ENCODE assay signal across 23 cellular contexts in the genomic region with DNA sequence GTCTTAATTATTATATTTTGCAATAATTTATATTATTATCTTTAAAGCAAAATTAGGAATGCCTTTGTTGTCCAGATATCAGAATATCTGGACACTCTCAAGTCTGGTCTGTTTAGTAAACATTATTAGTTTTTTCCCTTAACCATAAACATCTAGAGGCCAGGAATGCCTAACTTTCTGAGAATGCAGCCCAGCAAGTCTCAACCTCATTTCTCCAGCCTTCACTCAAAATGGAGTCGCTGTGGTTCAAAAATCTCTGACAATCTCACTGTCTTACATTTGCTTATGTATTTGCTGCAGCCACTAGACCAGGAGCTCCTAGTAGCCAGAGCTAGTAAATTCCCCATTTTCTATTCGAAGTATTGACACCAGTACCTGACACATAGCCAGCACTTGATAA. TPM values are rescaled to one million over a fixed set of nuclear protein-coding genes. Genes with fewer than 3 reads are reported as not detected.
"Had no signal": no experiment of that assay in that cellular context is flagged by ENCODE, and none has a peak within 500 bp of the region (broad histone marks: within the 10 kb centered on the region; RNA-seq: fewer than 3 reads in every experiment).

No MANE protein-coding gene starts in this region.

- H3K27ac Mint-ChIP-seq: dendritic cell treated with granulocyte-macrophage colony-stimulating factor and Interleukin-4, amounts not matched to agents 40 ng/mL and 50 ng/mL, for 4 days; effector memory CD8-positive, alpha-beta T cell; endodermal cell had no signal

- H3K4me3 Mint-ChIP-seq: dendritic cell treated with granulocyte-macrophage colony-stimulating factor and Interleukin-4, amounts not matched to agents 40 ng/mL and 50 ng/mL, for 4 days; effector memory CD8-positive, alpha-beta T cell; endodermal cell had no signal

- ATAC-seq: effector memory CD8-positive, alpha-beta T cell; esophagus mucosa; foreskin keratinocyte; gastrocnemius medialis; gastroesophageal sphincter; heart left ventricle had no signal

- DNase-seq: colonic mucosa; cortex of kidney; dermis blood vessel endothelial cell; dorsolateral prefrontal cortex; effector CD4-positive, alpha-beta T cell; effector CD8-positive, alpha-beta T cell; effector memory CD8-positive, alpha-beta T cell; endodermal cell; erythroblast; esophagus squamous epithelium; foreskin fibroblast; foreskin keratinocyte; foreskin melanocyte; gastrocnemius medialis; glutamatergic neuron; head of caudate nucleus; heart left ventricle had no signal

- H3K4me1 ChIP-seq: colonic mucosa, esophagus muscularis mucosa, esophagus squamous epithelium, foreskin keratinocyte, gastrocnemius medialis, gastroesophageal sphincter, heart left ventricle had no signal

- H3K4me3 ChIP-seq: colonic mucosa, coronary artery, dorsolateral prefrontal cortex, esophagus muscularis mucosa, esophagus squamous epithelium, gastrocnemius medialis, gastroesophageal sphincter, heart left ventricle had no signal

- H3K9me3 ChIP-seq: esophagus muscularis mucosa, gastrocnemius medialis had no signal

- H3K4me1 Mint-ChIP-seq: endodermal cell had no signal

- H3K27me3 ChIP-seq: colonic mucosa, esophagus muscularis mucosa, esophagus squamous epithelium, foreskin keratinocyte, gastrocnemius medialis, gastroesophageal sphincter, heart left ventricle had no signal

- H3K36me3 ChIP-seq: colonic mucosa, esophagus muscularis mucosa, esophagus squamous epithelium, gastrocnemius medialis, gastroesophageal sphincter, heart left ventricle had no signal

- H3K27ac ChIP-seq: colonic mucosa, coronary artery, dorsolateral prefrontal cortex, epithelial cell of prostate, esophagus muscularis mucosa, esophagus squamous epithelium, foreskin keratinocyte, gastrocnemius medialis, gastroesophageal sphincter, heart left ventricle had no signal

- H3K27me3 Mint-ChIP-seq: dendritic cell treated with granulocyte-macrophage colony-stimulating factor and Interleukin-4, amounts not matched to agents 40 ng/mL and 50 ng/mL, for 4 days; effector memory CD8-positive, alpha-beta T cell had no signal

RNA-seq across cellular contexts. Expression of gene INHBA, which starts 49.7 kb away (rescaled TPM):
- total RNA-seq: endodermal cell had no signal
